8 cellular contexts compared by ENCODE assay signal in genomic region chr14:103847954-103848719, GRCh38. TPM values are rescaled to one million over a fixed set of nuclear protein-coding genes. Genes with fewer than 3 reads are reported as not detected.
DNase-seq lines count a peak whose midpoint lies in the region; ATAC-seq and TF ChIP-seq lines count a peak whose summit lies in the region.

No MANE protein-coding gene starts in this region.

- H3K27ac Mint-ChIP-seq in effector memory CD8-positive, alpha-beta T cell, result no peak overlapping the region

- H3K9ac ChIP-seq in HCT116 (ENCODE audit: low read length) (peak overlapping the region; percentile 67), PC-3 (ENCODE audit: low read length) (peak overlapping the region; percentile 46; the same call in 1 of the 2 replicates)

- BruUV-seq in HCT116 (replicated peaks; lab: Mats Ljungman, UMichigan), result no TSS peak
- no TSS peak for BruUV-seq in PC-3 (replicated peaks; lab: Mats Ljungman, UMichigan)

- H3K9me2 ChIP-seq in HCT116 (ENCODE audit: insufficient read depth) (no peaks in the 10 kb centered on the region), PC-3 (replicated peaks; ENCODE audit: low read length) (no peaks in the 10 kb centered on the region)

- H3K9me3 ChIP-seq in HCT116 (ENCODE audit: control insufficient read depth in 1 of 2, insufficient read depth in 1 of 2, low read depth in 1 of 2, low read length in 2 of 2), result no peaks in the 10 kb centered on the region
- H3K9me3 ChIP-seq in PC-3 (ENCODE audit: low read length), result no peaks in the 10 kb centered on the region
- H3K9me3 ChIP-seq in uterus, result no peaks in the 10 kb centered on the region

- intact Hi-C loops in HCT116 (cut with micrococcal nuclease) (no loop called here), PC-3 (cut with micrococcal nuclease) (loop anchor here (2.0 kb wide), 1 partner anchor 63 kb away; no protein-coding TSS in a partner anchor), uterus (cut with DNase I; ENCODE audit: low total_unique reads) (no loop called here)

- H3K79me2 ChIP-seq in HCT116 (ENCODE audit: insufficient read depth, low read length) (peaks cover 28% of the 10 kb centered on the region), PC-3 (ENCODE audit: low read length) (peaks cover 37% of the 10 kb centered on the region)

- H3K4me3 ChIP-seq in HCT116 (replicated peaks in 1 of 2; ENCODE audit: low read depth in 1 of 2, low read length in 2 of 2) (peak overlapping the region; percentile 43 to 60), PC-3 (ENCODE audit: low read length) (peak overlapping the region; percentile 78), uterus (peak overlapping the region; percentile 52 to 92)

- H3K9me3 Mint-ChIP-seq in effector memory CD8-positive, alpha-beta T cell, result no peaks in the 10 kb centered on the region

- RAD21 ChIA-PET in HCT116 (lab: Charles Lee; ENCODE audit: low non-redundant PET in 1 of 2, low total read pairs in 2 of 2, uncharacterized antibody in 2 of 2, unreplicated experiment in 2 of 2), result no interaction called here

- H3K27me3 ChIP-seq in HCT116 (ENCODE audit: insufficient read depth, low read length), result no peaks in the 10 kb centered on the region
- no peaks in the 10 kb centered on the region for H3K27me3 ChIP-seq in PC-3 (ENCODE audit: low read length)
- no peaks in the 10 kb centered on the region for H3K27me3 ChIP-seq in uterus

- no peaks in the 10 kb centered on the region for H3K36me3 ChIP-seq in HCT116 (ENCODE audit: control insufficient read depth in 1 of 2, insufficient read depth in 2 of 2, low read length in 2 of 2)
- 0 out of 2 replicates have a peak, but pooled peaks cover 3% of the 10 kb centered on the region for H3K36me3 ChIP-seq in PC-3 (ENCODE audit: low read depth, low read length)
- no peaks in the 10 kb centered on the region for H3K36me3 ChIP-seq in uterus

- H3K4me3 Mint-ChIP-seq in effector memory CD8-positive, alpha-beta T cell, result peak overlapping the region; percentile 67 to 68

- DNase-seq in NCI-H1417 (lab: John Stamatoyannopoulos, UW) (peak; percentile 47 to 91 (median 77)), NCI-H1417 treated with DMSO at 0.1 percent for 48 hours (lab: John Stamatoyannopoulos, UW) (no peak), HCT116 (ENCODE audit: low read depth, low spot score) (no peak), PC-3 (no peak), midbrain (lab: John Stamatoyannopoulos, UW) (peak; percentile 45), uterus (peak; percentile 41 to 44), COR-L47 (lab: John Stamatoyannopoulos, UW) (no peak)
- peak in 1 of 3 experiments; percentile 24 for DNase-seq in effector memory CD8-positive, alpha-beta T cell

- CTCF ChIA-PET in HCT116 (lab: Charles Lee), result no interaction called here
- CTCF ChIA-PET in PC-3 (lab: Charles Lee), result no interaction called here

- H3K4me1 ChIP-seq in HCT116 (ENCODE audit: control insufficient read depth in 1 of 2, insufficient read depth in 2 of 2, low read length in 2 of 2), result peaks cover 7 to 22% of the 10 kb centered on the region in 2 experiments; a peak in 3 of 4 replicates
- peaks cover 23% of the 10 kb centered on the region; the same call in 1 of the 2 replicates for H3K4me1 ChIP-seq in PC-3 (ENCODE audit: insufficient read depth, low read length)
- H3K4me1 ChIP-seq in uterus, result peaks cover 0 to 12% of the 10 kb centered on the region in 2 donors

- H3K4me1 Mint-ChIP-seq in effector memory CD8-positive, alpha-beta T cell (ENCODE audit: low read depth in 2 of 2), result peaks cover 3 to 16% of the 10 kb centered on the region in 2 donors

- ATAC-seq in HCT116, result peak; percentile 71
- peak; percentile 22 for ATAC-seq in PC-3
- peak; percentile 48 for ATAC-seq in effector memory CD8-positive, alpha-beta T cell (replicated peaks)

- H3F3A ChIP-seq in PC-3 (ENCODE audit: low read length, unreplicated experiment), result no peaks in the 10 kb centered on the region

- TF ChIP-seq CTCF in HCT116 (IDR thresholded peaks at IDR 0.05 in 2 of 3, conservative IDR thresholded peaks at IDR 0.05 in 1 of 3; ENCODE audit: borderline replicate concordance in 1 of 3, insufficient read depth in 1 of 3, low read depth in 2 of 3, low read length in 2 of 3), result no peak
- TF ChIP-seq CTCF in PC-3 (conservative IDR thresholded peaks at IDR 0.05; ENCODE audit: low read depth, low read length), result no peak
- peak in 1 of 4 experiments; percentile 2 for TF ChIP-seq CTCF in uterus (IDR thresholded peaks at IDR 0.05)

- no peak for TF ChIP-seq RAD21 in HCT116 (IDR thresholded peaks at IDR 0.05; ENCODE audit: low read depth)

- H2AFZ ChIP-seq in HCT116 (ENCODE audit: low read depth, low read length, poor library complexity, severe bottlenecking) (no peak overlapping the region), PC-3 (ENCODE audit: low read length) (peak overlapping the region; percentile 90)

- H3K4me2 ChIP-seq in HCT116 (ENCODE audit: low read length) (peak overlapping the region; percentile 86), PC-3 (ENCODE audit: low read length) (peak overlapping the region; percentile 99)

- H3K27ac ChIP-seq in HCT116 (ENCODE audit: low read depth, low read length), result peak overlapping the region; percentile 89; the same call in 1 of the 2 replicates
- no peak overlapping the region for H3K27ac ChIP-seq in PC-3 (ENCODE audit: low read length)
- peak overlapping the region; percentile 80 to 81 for H3K27ac ChIP-seq in uterus

- no peaks in the 10 kb centered on the region for H4K20me1 ChIP-seq in HCT116 (ENCODE audit: insufficient read depth)
- peaks cover 7% of the 10 kb centered on the region for H4K20me1 ChIP-seq in PC-3 (ENCODE audit: low read length)

- no peaks in the 10 kb centered on the region for H3K27me3 Mint-ChIP-seq in effector memory CD8-positive, alpha-beta T cell

- peaks cover 7% of the 10 kb centered on the region for H3K36me3 Mint-ChIP-seq in effector memory CD8-positive, alpha-beta T cell (ENCODE audit: insufficient read depth)

- TF ChIP-seq POLR2A in HCT116 (IDR thresholded peaks at IDR 0.05; ENCODE audit: borderline replicate concordance, extremely low read depth, insufficient read depth, insufficient read length) (peak; percentile 22), uterus (IDR thresholded peaks at IDR 0.05) (no peak)

- POLR2A ChIA-PET in HCT116 (lab: Charles Lee) (no interaction called here), PC-3 (lab: Charles Lee; ENCODE audit: unreplicated experiment) (no interaction called here)

TF ChIP-seq in HCT116, 20 proteins besides CTCF, POLR2A, EP300 and RAD21 (continues in another document):
- TF ChIP-seq SP1 (IDR thresholded peaks at IDR 0.05; ENCODE audit: low read depth), result no peak
- no peak for TF ChIP-seq EZH2phosphoT487 (IDR thresholded peaks at IDR 0.05; ENCODE audit: borderline replicate concordance)
- no peak for TF ChIP-seq CEBPB (IDR thresholded peaks at IDR 0.05; ENCODE audit: low read depth)
- no peak for TF ChIP-seq POLR2AphosphoS5 (IDR thresholded peaks at IDR 0.05; ENCODE audit: low read depth, low read length)
- TF ChIP-seq, protein P1, sequence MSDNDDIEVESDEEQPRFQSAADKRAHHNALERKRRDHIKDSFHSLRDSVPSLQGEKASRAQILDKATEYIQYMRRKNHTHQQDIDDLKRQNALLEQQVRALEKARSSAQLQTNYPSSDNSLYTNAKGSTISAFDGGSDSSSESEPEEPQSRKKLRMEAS (IDR thresholded peaks at IDR 0.05), result no peak
- TF ChIP-seq TCF7L2 (IDR thresholded peaks at IDR 0.05; ENCODE audit: borderline replicate concordance, extremely low read depth, insufficient read depth, insufficient read length), result no peak
- no peak for TF ChIP-seq EGR1 (IDR thresholded peaks at IDR 0.05; ENCODE audit: low read depth)
- TF ChIP-seq YY1 (IDR thresholded peaks at IDR 0.05; ENCODE audit: extremely low read depth, insufficient replicate concordance, low read depth, low read length), result no peak
- no peak for TF ChIP-seq SIN3A (IDR thresholded peaks at IDR 0.05; ENCODE audit: low read depth)
- no peak for TF ChIP-seq FOSL1 (IDR thresholded peaks at IDR 0.05; ENCODE audit: low read depth)
- TF ChIP-seq, protein P2, sequence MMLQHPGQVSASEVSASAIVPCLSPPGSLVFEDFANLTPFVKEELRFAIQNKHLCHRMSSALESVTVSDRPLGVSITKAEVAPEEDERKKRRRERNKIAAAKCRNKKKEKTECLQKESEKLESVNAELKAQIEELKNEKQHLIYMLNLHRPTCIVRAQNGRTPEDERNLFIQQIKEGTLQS (IDR thresholded peaks at IDR 0.05), result no peak
- no peak for TF ChIP-seq SRF (IDR thresholded peaks at IDR 0.05; ENCODE audit: low read depth)
- TF ChIP-seq ELF1 (IDR thresholded peaks at IDR 0.05; ENCODE audit: borderline replicate concordance, low read depth), result no peak
- no peak for TF ChIP-seq ZBTB33 (IDR thresholded peaks at IDR 0.05; ENCODE audit: extremely low read depth, insufficient replicate concordance, low read length)
- no peak for TF ChIP-seq CBX3 (IDR thresholded peaks at IDR 0.05; ENCODE audit: low read depth)
- TF ChIP-seq EZH2 (IDR thresholded peaks at IDR 0.05), result no peak

RNA-seq across cellular contexts. Expression of gene PPP1R13B, which starts 0.8 kb away (rescaled TPM):
- total RNA-seq in HCT116 (2021; ENCODE audit: unreplicated experiment), result 17.8 TPM
- 8.8 and 9.1 TPM in 2 replicates for polyA plus RNA-seq in HCT116 (2012)
- total RNA-seq in PC-3 (2014; rRNA removed), result 13.0 and 16.4 TPM in 2 replicates
- 10 to 100 TPM in 3 of 4 donors, 1 to 10 TPM in 1; 5.6 to 71.6 (median 18.2) TPM for total RNA-seq in uterus

Comparison
In these comparisons a context has a peak if more than half of its experiments do, and no peak if none do; other contexts are left out.
1. DNase-seq: peak in NCI-H1417 (3 of 3), midbrain (single experiment) and uterus (2 of 2); none in NCI-H1417 treated with DMSO at 0.1 percent for 48 hours (single experiment), HCT116 (single experiment), PC-3 (single experiment) and COR-L47 (single experiment).
2. Peak in every context shown above with its lines, with median percentiles within 50 percentile points of each other: ATAC-seq and H3K4me3 ChIP-seq.